1 cellular context compared by ENCODE assay signal in the genomic region with DNA sequence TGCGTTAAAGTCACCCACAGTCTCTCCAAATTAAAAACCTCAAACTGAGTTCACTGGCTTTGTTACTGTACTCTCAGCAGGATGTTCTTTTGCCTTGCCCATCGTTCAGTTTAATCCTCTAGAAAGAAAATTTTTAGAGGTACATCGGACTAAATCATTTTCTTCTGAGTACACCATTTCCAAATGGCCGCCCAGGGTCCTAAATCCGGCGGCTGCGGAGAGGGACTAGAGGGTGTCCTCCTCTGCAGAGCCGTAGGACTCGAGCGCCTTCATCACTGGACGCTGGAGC.
TF ChIP-seq lines count a peak whose summit lies in the region.

No MANE protein-coding gene starts in this region.

TF ChIP-seq in GM23338, 12 proteins besides CTCF, POLR2A, EP300 and RAD21 (continued from another document):
- TF ChIP-seq, protein P1, sequence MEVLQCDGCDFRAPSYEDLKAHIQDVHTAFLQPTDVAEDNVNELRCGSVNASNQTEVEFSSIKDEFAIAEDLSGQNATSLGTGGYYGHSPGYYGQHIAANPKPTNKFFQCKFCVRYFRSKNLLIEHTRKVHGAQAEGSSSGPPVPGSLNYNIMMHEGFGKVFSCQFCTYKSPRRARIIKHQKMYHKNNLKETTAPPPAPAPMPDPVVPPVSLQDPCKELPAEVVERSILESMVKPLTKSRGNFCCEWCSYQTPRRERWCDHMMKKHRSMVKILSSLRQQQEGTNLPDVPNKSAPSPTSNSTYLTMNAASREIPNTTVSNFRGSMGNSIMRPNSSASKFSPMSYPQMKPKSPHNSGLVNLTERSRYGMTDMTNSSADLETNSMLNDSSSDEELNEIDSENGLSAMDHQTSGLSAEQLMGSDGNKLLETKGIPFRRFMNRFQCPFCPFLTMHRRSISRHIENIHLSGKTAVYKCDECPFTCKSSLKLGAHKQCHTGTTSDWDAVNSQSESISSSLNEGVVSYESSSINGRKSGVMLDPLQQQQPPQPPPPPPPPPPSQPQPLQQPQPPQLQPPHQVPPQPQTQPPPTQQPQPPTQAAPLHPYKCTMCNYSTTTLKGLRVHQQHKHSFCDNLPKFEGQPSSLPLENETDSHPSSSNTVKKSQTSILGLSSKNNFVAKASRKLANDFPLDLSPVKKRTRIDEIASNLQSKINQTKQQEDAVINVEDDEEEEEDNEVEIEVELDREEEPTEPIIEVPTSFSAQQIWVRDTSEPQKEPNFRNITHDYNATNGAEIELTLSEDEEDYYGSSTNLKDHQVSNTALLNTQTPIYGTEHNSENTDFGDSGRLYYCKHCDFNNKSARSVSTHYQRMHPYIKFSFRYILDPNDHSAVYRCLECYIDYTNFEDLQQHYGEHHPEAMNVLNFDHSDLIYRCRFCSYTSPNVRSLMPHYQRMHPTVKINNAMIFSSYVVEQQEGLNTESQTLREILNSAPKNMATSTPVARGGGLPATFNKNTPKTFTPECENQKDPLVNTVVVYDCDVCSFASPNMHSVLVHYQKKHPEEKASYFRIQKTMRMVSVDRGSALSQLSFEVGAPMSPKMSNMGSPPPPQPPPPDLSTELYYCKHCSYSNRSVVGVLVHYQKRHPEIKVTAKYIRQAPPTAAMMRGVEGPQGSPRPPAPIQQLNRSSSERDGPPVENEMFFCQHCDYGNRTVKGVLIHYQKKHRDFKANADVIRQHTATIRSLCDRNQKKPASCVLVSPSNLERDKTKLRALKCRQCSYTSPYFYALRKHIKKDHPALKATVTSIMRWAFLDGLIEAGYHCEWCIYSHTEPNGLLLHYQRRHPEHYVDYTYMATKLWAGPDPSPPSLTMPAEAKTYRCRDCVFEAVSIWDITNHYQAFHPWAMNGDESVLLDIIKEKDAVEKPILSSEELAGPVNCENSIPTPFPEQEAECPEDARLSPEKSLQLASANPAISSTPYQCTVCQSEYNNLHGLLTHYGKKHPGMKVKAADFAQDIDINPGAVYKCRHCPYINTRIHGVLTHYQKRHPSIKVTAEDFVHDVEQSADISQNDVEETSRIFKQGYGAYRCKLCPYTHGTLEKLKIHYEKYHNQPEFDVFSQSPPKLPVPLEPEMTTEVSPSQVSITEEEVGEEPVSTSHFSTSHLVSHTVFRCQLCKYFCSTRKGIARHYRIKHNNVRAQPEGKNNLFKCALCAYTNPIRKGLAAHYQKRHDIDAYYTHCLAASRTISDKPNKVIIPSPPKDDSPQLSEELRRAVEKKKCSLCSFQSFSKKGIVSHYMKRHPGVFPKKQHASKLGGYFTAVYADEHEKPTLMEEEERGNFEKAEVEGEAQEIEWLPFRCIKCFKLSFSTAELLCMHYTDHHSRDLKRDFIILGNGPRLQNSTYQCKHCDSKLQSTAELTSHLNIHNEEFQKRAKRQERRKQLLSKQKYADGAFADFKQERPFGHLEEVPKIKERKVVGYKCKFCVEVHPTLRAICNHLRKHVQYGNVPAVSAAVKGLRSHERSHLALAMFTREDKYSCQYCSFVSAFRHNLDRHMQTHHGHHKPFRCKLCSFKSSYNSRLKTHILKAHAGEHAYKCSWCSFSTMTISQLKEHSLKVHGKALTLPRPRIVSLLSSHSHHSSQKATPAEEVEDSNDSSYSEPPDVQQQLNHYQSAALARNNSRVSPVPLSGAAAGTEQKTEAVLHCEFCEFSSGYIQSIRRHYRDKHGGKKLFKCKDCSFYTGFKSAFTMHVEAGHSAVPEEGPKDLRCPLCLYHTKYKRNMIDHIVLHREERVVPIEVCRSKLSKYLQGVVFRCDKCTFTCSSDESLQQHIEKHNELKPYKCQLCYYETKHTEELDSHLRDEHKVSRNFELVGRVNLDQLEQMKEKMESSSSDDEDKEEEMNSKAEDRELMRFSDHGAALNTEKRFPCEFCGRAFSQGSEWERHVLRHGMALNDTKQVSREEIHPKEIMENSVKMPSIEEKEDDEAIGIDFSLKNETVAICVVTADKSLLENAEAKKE (CRISPR knock-in tag; IDR thresholded peaks at IDR 0.05): no peak
- TF ChIP-seq POLR2AphosphoS5 (IDR thresholded peaks at IDR 0.05; ENCODE audit: low read depth) (no peak), NANOG (IDR thresholded peaks at IDR 0.05; ENCODE audit: borderline replicate concordance) (no peak), EZH2phosphoT487 (IDR thresholded peaks at IDR 0.05; ENCODE audit: unreplicated experiment) (no peak), JUNB (IDR thresholded peaks at IDR 0.05; ENCODE audit: unreplicated experiment) (no peak), ZNF114 (CRISPR knock-in tag; IDR thresholded peaks at IDR 0.05) (no peak), CREB1 (CRISPR knock-in tag; IDR thresholded peaks at IDR 0.05; ENCODE audit: low read depth) (no peak), STAT1 (IDR thresholded peaks at IDR 0.05; ENCODE audit: unreplicated experiment) (no peak), EZH2 (IDR thresholded peaks at IDR 0.05; ENCODE audit: low read depth, unreplicated experiment) (no peak)
- TF ChIP-seq, protein P2, sequence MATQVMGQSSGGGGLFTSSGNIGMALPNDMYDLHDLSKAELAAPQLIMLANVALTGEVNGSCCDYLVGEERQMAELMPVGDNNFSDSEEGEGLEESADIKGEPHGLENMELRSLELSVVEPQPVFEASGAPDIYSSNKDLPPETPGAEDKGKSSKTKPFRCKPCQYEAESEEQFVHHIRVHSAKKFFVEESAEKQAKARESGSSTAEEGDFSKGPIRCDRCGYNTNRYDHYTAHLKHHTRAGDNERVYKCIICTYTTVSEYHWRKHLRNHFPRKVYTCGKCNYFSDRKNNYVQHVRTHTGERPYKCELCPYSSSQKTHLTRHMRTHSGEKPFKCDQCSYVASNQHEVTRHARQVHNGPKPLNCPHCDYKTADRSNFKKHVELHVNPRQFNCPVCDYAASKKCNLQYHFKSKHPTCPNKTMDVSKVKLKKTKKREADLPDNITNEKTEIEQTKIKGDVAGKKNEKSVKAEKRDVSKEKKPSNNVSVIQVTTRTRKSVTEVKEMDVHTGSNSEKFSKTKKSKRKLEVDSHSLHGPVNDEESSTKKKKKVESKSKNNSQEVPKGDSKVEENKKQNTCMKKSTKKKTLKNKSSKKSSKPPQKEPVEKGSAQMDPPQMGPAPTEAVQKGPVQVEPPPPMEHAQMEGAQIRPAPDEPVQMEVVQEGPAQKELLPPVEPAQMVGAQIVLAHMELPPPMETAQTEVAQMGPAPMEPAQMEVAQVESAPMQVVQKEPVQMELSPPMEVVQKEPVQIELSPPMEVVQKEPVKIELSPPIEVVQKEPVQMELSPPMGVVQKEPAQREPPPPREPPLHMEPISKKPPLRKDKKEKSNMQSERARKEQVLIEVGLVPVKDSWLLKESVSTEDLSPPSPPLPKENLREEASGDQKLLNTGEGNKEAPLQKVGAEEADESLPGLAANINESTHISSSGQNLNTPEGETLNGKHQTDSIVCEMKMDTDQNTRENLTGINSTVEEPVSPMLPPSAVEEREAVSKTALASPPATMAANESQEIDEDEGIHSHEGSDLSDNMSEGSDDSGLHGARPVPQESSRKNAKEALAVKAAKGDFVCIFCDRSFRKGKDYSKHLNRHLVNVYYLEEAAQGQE (IDR thresholded peaks at IDR 0.05; ENCODE audit: unreplicated experiment): no peak
TF ChIP-seq in GM23338: peak in this region for 0.
